Comparison of ENCODE assay signal across 22 cellular contexts in the genomic region with DNA sequence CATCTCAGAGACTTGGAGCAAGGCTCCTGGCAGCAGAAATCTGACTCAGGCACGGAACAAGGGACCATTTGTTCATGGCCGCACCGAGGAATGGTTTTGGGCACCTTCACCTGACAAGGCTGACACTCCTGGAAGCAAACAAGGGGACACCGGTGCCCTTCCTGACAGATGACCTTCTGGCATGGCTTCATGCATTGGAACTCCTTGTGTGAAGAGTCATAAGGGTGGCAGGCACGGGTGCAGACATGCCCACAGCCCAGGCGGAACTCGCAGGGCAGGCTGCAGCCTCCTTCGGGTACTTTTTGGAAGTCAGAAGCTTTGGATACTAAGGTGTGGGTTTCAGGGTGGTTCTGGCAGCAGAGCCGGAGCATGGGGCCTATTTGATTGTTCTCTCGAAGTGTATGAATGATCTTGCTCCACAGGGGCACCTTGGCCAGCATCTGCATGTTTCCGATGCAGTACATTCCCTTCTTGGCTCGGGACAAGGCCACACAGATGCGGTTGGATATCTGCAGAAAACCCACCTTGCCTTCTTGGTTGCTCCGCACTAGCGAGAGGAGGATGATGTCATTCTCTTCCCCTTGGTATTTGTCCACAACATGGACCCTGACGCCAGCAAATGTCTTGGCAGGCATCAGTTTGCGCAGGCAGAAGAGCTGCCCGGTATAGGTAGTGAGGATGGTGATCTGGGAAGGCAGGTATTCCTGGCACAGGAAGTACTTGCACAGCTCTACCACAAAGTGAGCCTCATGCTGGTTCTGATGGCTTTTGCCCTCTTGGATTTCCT. TPM values are rescaled to one million over a fixed set of nuclear protein-coding genes. Genes with fewer than 3 reads are reported as not detected.
A peak's percentile ranks its signal among the peaks of the same experiment; 100 is the strongest.
DNase-seq lines count a peak whose midpoint lies in the region; ATAC-seq and TF ChIP-seq lines count a peak whose summit lies in the region.
"Had no signal": no experiment of that assay in that cellular context is flagged by ENCODE, and none has a peak within 500 bp of the region (broad histone marks: within the 10 kb centered on the region; RNA-seq: fewer than 3 reads in every experiment).

No MANE protein-coding gene starts in this region.

- H3K27ac ChIP-seq in CD8-positive, alpha-beta T cell (ENCODE audit: low read depth, low read length) = no peak overlapping the region
- H3K27ac ChIP-seq: A549 had no signal

- TF ChIP-seq CTCF in CD8-positive, alpha-beta T cell (IDR thresholded peaks at IDR 0.05) = no peak

- no peaks in the 10 kb centered on the region for H3K9me3 ChIP-seq in CD8-positive, alpha-beta T cell (ENCODE audit: low read length)
- H3K9me3 ChIP-seq: A549, upper lobe of left lung had no signal

- intact Hi-C loops in CD8-positive, alpha-beta T cell (cut with DNase I, micrococcal nuclease) = loop anchor here in 1 of 2 experiments (10.0 kb wide), 1 partner anchor 256 kb away; no protein-coding TSS in a partner anchor
- intact Hi-C loops in activated T-helper 1 cell treated with anti-CD3 and anti-CD28 coated beads, Interleukin-12 subunit alpha, Interleukin-12 subunit beta, Interleukin-2, Interleukin-4 antibody, amounts not matched to agents 30 ng/mL and 10 ng/mL and 1 ng/mL, durations not matched to agents 14 hours and 24 hours and 36 hours (cut with micrococcal nuclease) = no loop called here

- POLR2A ChIA-PET in CD8-positive, alpha-beta T cell (lab: Charles Lee) = no interaction called here

- no peak for ATAC-seq in activated CD8-positive, alpha-beta memory T cell treated with anti-CD3 and anti-CD28 coated beads, Interleukin-2, amount 10 ng/mL, durations not matched to agents 7 days and 5 days
- ATAC-seq in CD8-positive, alpha-beta T cell = no peak
- ATAC-seq in esophagus mucosa = peak; percentile 79
- no peak for ATAC-seq in natural killer cell treated with Interleukin-12 subunit alpha and Interleukin-12 subunit beta and Interleukin-15 and Interleukin-18, amount 100 ng/mL, for 72 hours
- ATAC-seq: A549 had no signal

- no peaks in the 10 kb centered on the region for H3K27me3 Mint-ChIP-seq in activated CD8-positive, alpha-beta memory T cell treated with anti-CD3 and anti-CD28 coated beads, Interleukin-2, amount 10 ng/mL, durations not matched to agents 7 days and 5 days
- no peaks in the 10 kb centered on the region for H3K27me3 Mint-ChIP-seq in CD8-positive, alpha-beta T cell (ENCODE audit: low read depth)
- no peaks in the 10 kb centered on the region for H3K27me3 Mint-ChIP-seq in activated T-helper 1 cell treated with anti-CD3 and anti-CD28 coated beads, Interleukin-12 subunit alpha, Interleukin-12 subunit beta, Interleukin-2, Interleukin-4 antibody, amounts not matched to agents 30 ng/mL and 10 ng/mL and 1 ng/mL, durations not matched to agents 14 hours and 24 hours and 36 hours (ENCODE audit: insufficient read depth)
- H3K27me3 Mint-ChIP-seq in natural killer cell treated with Interleukin-12 subunit alpha and Interleukin-12 subunit beta and Interleukin-15 and Interleukin-18, amount 100 ng/mL, for 72 hours = no peaks in the 10 kb centered on the region
- H3K27me3 Mint-ChIP-seq: central memory CD8-positive, alpha-beta T cell had no signal

- no peaks in the 10 kb centered on the region for H3K9me3 Mint-ChIP-seq in activated CD8-positive, alpha-beta memory T cell treated with anti-CD3 and anti-CD28 coated beads, Interleukin-2, amount 10 ng/mL, durations not matched to agents 7 days and 5 days (ENCODE audit: low read depth)
- H3K9me3 Mint-ChIP-seq in CD8-positive, alpha-beta T cell = no peaks in the 10 kb centered on the region
- H3K9me3 Mint-ChIP-seq in activated T-helper 1 cell treated with anti-CD3 and anti-CD28 coated beads, Interleukin-12 subunit alpha, Interleukin-12 subunit beta, Interleukin-2, Interleukin-4 antibody, amounts not matched to agents 30 ng/mL and 10 ng/mL and 1 ng/mL, durations not matched to agents 14 hours and 24 hours and 36 hours = no peaks in the 10 kb centered on the region
- no peaks in the 10 kb centered on the region for H3K9me3 Mint-ChIP-seq in natural killer cell treated with Interleukin-12 subunit alpha and Interleukin-12 subunit beta and Interleukin-15 and Interleukin-18, amount 100 ng/mL, for 72 hours
- H3K9me3 Mint-ChIP-seq: central memory CD8-positive, alpha-beta T cell had no signal

- H3K4me3 ChIP-seq in CD8-positive, alpha-beta T cell (ENCODE audit: low read depth, low read length) = no peak overlapping the region
- H3K4me3 ChIP-seq: A549, dorsolateral prefrontal cortex, upper lobe of left lung had no signal

- no peaks in the 10 kb centered on the region for H3K4me1 ChIP-seq in CD8-positive, alpha-beta T cell (ENCODE audit: insufficient read depth, low read length)
- H3K4me1 ChIP-seq: A549 had no signal

- no peak overlapping the region for H3K4me3 Mint-ChIP-seq in activated CD8-positive, alpha-beta memory T cell treated with anti-CD3 and anti-CD28 coated beads, Interleukin-2, amount 10 ng/mL, durations not matched to agents 7 days and 5 days
- H3K4me3 Mint-ChIP-seq in CD8-positive, alpha-beta T cell = no peak overlapping the region
- no peak overlapping the region for H3K4me3 Mint-ChIP-seq in activated T-helper 1 cell treated with anti-CD3 and anti-CD28 coated beads, Interleukin-12 subunit alpha, Interleukin-12 subunit beta, Interleukin-2, Interleukin-4 antibody, amounts not matched to agents 30 ng/mL and 10 ng/mL and 1 ng/mL, durations not matched to agents 14 hours and 24 hours and 36 hours
- no peak overlapping the region for H3K4me3 Mint-ChIP-seq in natural killer cell treated with Interleukin-12 subunit alpha and Interleukin-12 subunit beta and Interleukin-15 and Interleukin-18, amount 100 ng/mL, for 72 hours
- H3K4me3 Mint-ChIP-seq: central memory CD8-positive, alpha-beta T cell had no signal

- H3K27me3 ChIP-seq in CD8-positive, alpha-beta T cell (ENCODE audit: insufficient read depth, low read length) = no peaks in the 10 kb centered on the region
- H3K27me3 ChIP-seq: dorsolateral prefrontal cortex, upper lobe of left lung had no signal

- peaks cover 45% of the 10 kb centered on the region for H3K36me3 ChIP-seq in CD8-positive, alpha-beta T cell (ENCODE audit: insufficient read depth, low read length)

- H3K36me3 Mint-ChIP-seq in activated CD8-positive, alpha-beta memory T cell treated with anti-CD3 and anti-CD28 coated beads, Interleukin-2, amount 10 ng/mL, durations not matched to agents 7 days and 5 days = peaks cover 54% of the 10 kb centered on the region
- H3K36me3 Mint-ChIP-seq in CD8-positive, alpha-beta T cell = peaks cover 87% of the 10 kb centered on the region
- H3K36me3 Mint-ChIP-seq in activated T-helper 1 cell treated with anti-CD3 and anti-CD28 coated beads, Interleukin-12 subunit alpha, Interleukin-12 subunit beta, Interleukin-2, Interleukin-4 antibody, amounts not matched to agents 30 ng/mL and 10 ng/mL and 1 ng/mL, durations not matched to agents 14 hours and 24 hours and 36 hours (ENCODE audit: low read depth) = peaks cover 55% of the 10 kb centered on the region
- peaks cover 22% of the 10 kb centered on the region for H3K36me3 Mint-ChIP-seq in natural killer cell treated with Interleukin-12 subunit alpha and Interleukin-12 subunit beta and Interleukin-15 and Interleukin-18, amount 100 ng/mL, for 72 hours

- peaks cover 2% of the 10 kb centered on the region for H3K4me1 Mint-ChIP-seq in activated CD8-positive, alpha-beta memory T cell treated with anti-CD3 and anti-CD28 coated beads, Interleukin-2, amount 10 ng/mL, durations not matched to agents 7 days and 5 days
- peaks cover 8% of the 10 kb centered on the region for H3K4me1 Mint-ChIP-seq in CD8-positive, alpha-beta T cell (ENCODE audit: low read depth)
- peaks cover 13% of the 10 kb centered on the region for H3K4me1 Mint-ChIP-seq in activated T-helper 1 cell treated with anti-CD3 and anti-CD28 coated beads, Interleukin-12 subunit alpha, Interleukin-12 subunit beta, Interleukin-2, Interleukin-4 antibody, amounts not matched to agents 30 ng/mL and 10 ng/mL and 1 ng/mL, durations not matched to agents 14 hours and 24 hours and 36 hours (ENCODE audit: low read depth)
- peaks cover 0 to 9% of the 10 kb centered on the region in 2 donors for H3K4me1 Mint-ChIP-seq in natural killer cell treated with Interleukin-12 subunit alpha and Interleukin-12 subunit beta and Interleukin-15 and Interleukin-18, amount 100 ng/mL, for 72 hours (ENCODE audit: low read depth in 2 of 2)

- H3K27ac Mint-ChIP-seq in activated CD8-positive, alpha-beta memory T cell treated with anti-CD3 and anti-CD28 coated beads, Interleukin-2, amount 10 ng/mL, durations not matched to agents 7 days and 5 days = peak overlapping the region; percentile 26
- H3K27ac Mint-ChIP-seq in CD8-positive, alpha-beta T cell = peak overlapping the region; percentile 27
- peak overlapping the region; percentile 48 for H3K27ac Mint-ChIP-seq in activated T-helper 1 cell treated with anti-CD3 and anti-CD28 coated beads, Interleukin-12 subunit alpha, Interleukin-12 subunit beta, Interleukin-2, Interleukin-4 antibody, amounts not matched to agents 30 ng/mL and 10 ng/mL and 1 ng/mL, durations not matched to agents 14 hours and 24 hours and 36 hours
- no peak overlapping the region for H3K27ac Mint-ChIP-seq in natural killer cell treated with Interleukin-12 subunit alpha and Interleukin-12 subunit beta and Interleukin-15 and Interleukin-18, amount 100 ng/mL, for 72 hours

- no peak for DNase-seq in activated CD8-positive, alpha-beta memory T cell treated with anti-CD3 and anti-CD28 coated beads, Interleukin-2, amount 10 ng/mL, durations not matched to agents 7 days and 5 days
- DNase-seq in activated CD8-positive, alpha-beta memory T cell treated with anti-CD3 and anti-CD28 coated beads, Interleukin-2, amount 50 U/mL, for 4 hours = no peak
- no peak for DNase-seq in CD8-positive, alpha-beta T cell
- no peak for DNase-seq in activated T-helper 1 cell treated with anti-CD3 and anti-CD28 coated beads, Interleukin-12 subunit alpha, Interleukin-12 subunit beta, Interleukin-2, Interleukin-4 antibody, amounts not matched to agents 30 ng/mL and 10 ng/mL and 1 ng/mL, durations not matched to agents 14 hours and 24 hours and 36 hours (ENCODE audit: low spot score)
- no peak for DNase-seq in natural killer cell treated with Interleukin-12 subunit alpha and Interleukin-12 subunit beta and Interleukin-15 and Interleukin-18, amount 100 ng/mL, for 72 hours (ENCODE audit: low spot score)
- DNase-seq in activated gamma-delta T cell (lab: John Stamatoyannopoulos, UW) (no peak), cerebellum (ENCODE audit: low spot score) (no peak)
- DNase-seq: activated gamma-delta T cell treated with Interleukin-2 at 50 U/mL for 16 hours, anterior cingulate cortex, COR-L47, DMS79, dorsolateral prefrontal cortex, GF-D8, head of caudate nucleus, kidney glomerular epithelial cell, NCI-H187, NCI-H2171 treated with DMSO at 0.1 percent for 48 hours, NCI-H526 had no signal

- CTCF ChIA-PET in activated CD8-positive, alpha-beta memory T cell treated with anti-CD3 and anti-CD28 coated beads, Interleukin-2, amount 10 ng/mL, durations not matched to agents 7 days and 5 days (lab: Charles Lee) = interaction anchor here (1.6 kb wide), 1 partner anchor 12 kb away, joined by 5 read pairs; no protein-coding TSS in a partner anchor
- CTCF ChIA-PET in CD8-positive, alpha-beta T cell (lab: Charles Lee) = interaction anchor here (1.1 to 1.4 kb wide), 2 partner anchors 23 to 32 kb away, joined by 3 to 4 read pairs; no protein-coding TSS in a partner anchor

RNA-seq across cellular contexts. Expression of gene ZNFX1, which starts 28.8 kb away (rescaled TPM):
- 10 to 100 TPM; 69.2 to 88.6 TPM for total RNA-seq in activated CD8-positive, alpha-beta memory T cell treated with anti-CD3 and anti-CD28 coated beads, Interleukin-2, amount 10 ng/mL, durations not matched to agents 7 days and 5 days
- total RNA-seq in CD8-positive, alpha-beta T cell = 10 to 100 TPM; 53.8 to 55.0 TPM
- 68.9 and 70.4 TPM in 2 replicates for total RNA-seq in activated T-helper 1 cell treated with anti-CD3 and anti-CD28 coated beads, Interleukin-12 subunit alpha, Interleukin-12 subunit beta, Interleukin-2, Interleukin-4 antibody, amounts not matched to agents 30 ng/mL and 10 ng/mL and 1 ng/mL, durations not matched to agents 14 hours and 24 hours and 36 hours
- 10.7 TPM for total RNA-seq in esophagus mucosa
- 10 to 100 TPM; 52.9 to 62.9 TPM for total RNA-seq in natural killer cell treated with Interleukin-12 subunit alpha and Interleukin-12 subunit beta and Interleukin-15 and Interleukin-18, amount 100 ng/mL, for 72 hours
- total RNA-seq in cerebellum = 12.8 TPM

RNA-seq across cellular contexts. Expression of gene DDX27, which starts 29.9 kb away (rescaled TPM):
- 10 to 100 TPM; 40.5 to 52.7 TPM for total RNA-seq in activated CD8-positive, alpha-beta memory T cell treated with anti-CD3 and anti-CD28 coated beads, Interleukin-2, amount 10 ng/mL, durations not matched to agents 7 days and 5 days
- 100 to 1,000 TPM; 129 to 141 TPM for total RNA-seq in CD8-positive, alpha-beta T cell
- total RNA-seq in activated T-helper 1 cell treated with anti-CD3 and anti-CD28 coated beads, Interleukin-12 subunit alpha, Interleukin-12 subunit beta, Interleukin-2, Interleukin-4 antibody, amounts not matched to agents 30 ng/mL and 10 ng/mL and 1 ng/mL, durations not matched to agents 14 hours and 24 hours and 36 hours = 53.1 and 57.4 TPM in 2 replicates
- total RNA-seq in esophagus mucosa (24.7 TPM), cerebellum (17.1 TPM)
- total RNA-seq in natural killer cell treated with Interleukin-12 subunit alpha and Interleukin-12 subunit beta and Interleukin-15 and Interleukin-18, amount 100 ng/mL, for 72 hours = 10 to 100 TPM; 41.4 to 60.2 TPM

Comparison
In these comparisons a context has a peak if more than half of its experiments do, and no peak if none do; other contexts are left out.
1. H3K27ac Mint-ChIP-seq: peak in activated CD8-positive, alpha-beta memory T cell treated with anti-CD3 and anti-CD28 coated beads, Interleukin-2, amount 10 ng/mL, durations not matched to agents 7 days and 5 days (single experiment), CD8-positive, alpha-beta T cell (single experiment) and activated T-helper 1 cell treated with anti-CD3 and anti-CD28 coated beads, Interleukin-12 subunit alpha, Interleukin-12 subunit beta, Interleukin-2, Interleukin-4 antibody, amounts not matched to agents 30 ng/mL and 10 ng/mL and 1 ng/mL, durations not matched to agents 14 hours and 24 hours and 36 hours (single experiment); none in natural killer cell treated with Interleukin-12 subunit alpha and Interleukin-12 subunit beta and Interleukin-15 and Interleukin-18, amount 100 ng/mL, for 72 hours (0 of 2).